ENCODE assay signal across 1 cellular context in genomic region chr19:12872255-12872654, GRCh38.
TF ChIP-seq lines count a peak whose summit lies in the region.

No MANE protein-coding gene starts in this region.

TF ChIP-seq in K562, 482 proteins besides CTCF, POLR2A, EP300 and RAD21:
- 0 out of 4 replicates have a peak, but pooled peaks of 1 of the 2 experiments have one; percentile 21 for TF ChIP-seq FOXA3 (CRISPR knock-in tag; conservative IDR thresholded peaks at IDR 0.05 in 1 of 2, IDR thresholded peaks at IDR 0.05 in 1 of 2)
- TF ChIP-seq PRDM10 (IDR thresholded peaks at IDR 0.05; ENCODE audit: partially characterized antibody), result peak; percentile 26
- TF ChIP-seq ZNF274 (IDR thresholded peaks at IDR 0.05; ENCODE audit: borderline replicate concordance, low read depth, low read length), result no peak
